10 cellular contexts compared by ENCODE assay signal in genomic region chr17:76079577-76080206, GRCh38. TPM values are rescaled to one million over a fixed set of nuclear protein-coding genes. Genes with fewer than 3 reads are reported as not detected.
DNase-seq lines count a peak whose midpoint lies in the region; ATAC-seq and TF ChIP-seq lines count a peak whose summit lies in the region.
"Had no signal": no experiment of that assay in that cellular context is flagged by ENCODE, and none has a peak within 500 bp of the region (broad histone marks: within the 10 kb centered on the region; RNA-seq: fewer than 3 reads in every experiment).

No MANE protein-coding gene starts in this region.

- peak overlapping the region; percentile 37 for H3K4me2 ChIP-seq in hepatocyte

- H4K20me1 ChIP-seq in hepatocyte (ENCODE audit: insufficient read depth, poor library complexity, severe bottlenecking): no peaks in the 10 kb centered on the region

- no peak overlapping the region for H3K27ac Mint-ChIP-seq in stimulated activated naive CD8-positive, alpha-beta T cell treated with anti-CD3 and anti-CD28 coated beads, Interleukin-15, amount 100 ng/mL, for 72 hours

- no peak for TF ChIP-seq CTCF in hepatocyte (IDR thresholded peaks at IDR 0.05; ENCODE audit: poor library complexity)

- 48% methylated on average over 13 of the region's 14 CpGs for WGBS in hepatocyte (ENCODE audit: low lambda C conversion rate, missing lambda C conversion rate)

- H3K9ac ChIP-seq in NT2/D1 (ENCODE audit: insufficient read length, low read depth): peak overlapping the region; percentile 79

- H3K4me1 Mint-ChIP-seq in stimulated activated naive CD8-positive, alpha-beta T cell treated with anti-CD3 and anti-CD28 coated beads, Interleukin-15, amount 100 ng/mL, for 72 hours: peaks cover 63% of the 10 kb centered on the region

- peaks cover 34% of the 10 kb centered on the region for H3K36me3 ChIP-seq in NT2/D1 (ENCODE audit: insufficient read depth, insufficient read length, low read length)
- H3K36me3 ChIP-seq in hepatocyte (replicated peaks; ENCODE audit: insufficient read depth, low read depth): no peaks in the 10 kb centered on the region

- peaks cover 50% of the 10 kb centered on the region for H3K27me3 Mint-ChIP-seq in stimulated activated naive CD8-positive, alpha-beta T cell treated with anti-CD3 and anti-CD28 coated beads, Interleukin-15, amount 100 ng/mL, for 72 hours

- H2AFZ ChIP-seq in hepatocyte: no peak overlapping the region

- no peaks in the 10 kb centered on the region for H3K9me3 ChIP-seq in NT2/D1 (ENCODE audit: insufficient read depth, low read length)
- H3K9me3 ChIP-seq in hepatocyte (ENCODE audit: low read depth): no peaks in the 10 kb centered on the region

- no peaks in the 10 kb centered on the region for H3K9me2 ChIP-seq in hepatocyte (replicated peaks; ENCODE audit: insufficient read depth)

- no peak for DNase-seq in stimulated activated naive CD8-positive, alpha-beta T cell treated with anti-CD3 and anti-CD28 coated beads, Interleukin-15, amount 100 ng/mL, for 72 hours
- no peak for DNase-seq in stimulated activated naive CD8-positive, alpha-beta T cell treated with anti-CD3 and anti-CD28 coated beads, Interleukin-15, Interleukin-2, amounts not matched to agents 100 U/mL and 50 U/mL, for 24 hours
- DNase-seq in NT2/D1 (ENCODE audit: low read depth, low spot score) (no peak), hepatocyte (ENCODE audit: low spot score) (no peak), HPDE6-E6E7 (ENCODE audit: extremely low spot score) (no peak), GOT3 (lab: John Stamatoyannopoulos, UW) (no peak), NCI-H1694 (lab: John Stamatoyannopoulos, UW) (no peak), middle frontal gyrus (ENCODE audit: extremely low spot score, low spot score) (no peak)

- peak; percentile 8 for ATAC-seq in stimulated activated naive CD8-positive, alpha-beta T cell treated with anti-CD3 and anti-CD28 coated beads, Interleukin-15, amount 100 ng/mL, for 72 hours
- no peak for ATAC-seq in stimulated activated naive CD8-positive, alpha-beta T cell treated with anti-CD3 and anti-CD28 coated beads, Interleukin-15, Interleukin-2, amounts not matched to agents 100 U/mL and 50 U/mL, for 24 hours

- H3K4me3 Mint-ChIP-seq in stimulated activated naive CD8-positive, alpha-beta T cell treated with anti-CD3 and anti-CD28 coated beads, Interleukin-15, amount 100 ng/mL, for 72 hours: no peak overlapping the region

- H3K27ac ChIP-seq in hepatocyte: no peak overlapping the region

- peak overlapping the region; percentile 10 for H3K4me3 ChIP-seq in NT2/D1 (ENCODE audit: insufficient read length, low read depth)
- no peak overlapping the region for H3K4me3 ChIP-seq in hepatocyte

- H3K27me3 ChIP-seq in NT2/D1 (ENCODE audit: insufficient read depth, insufficient read length) (peaks cover 26% of the 10 kb centered on the region), hepatocyte (peaks cover 56% of the 10 kb centered on the region)

- no peaks in the 10 kb centered on the region for H3K79me2 ChIP-seq in hepatocyte

- peaks cover 51% of the 10 kb centered on the region for H3K4me1 ChIP-seq in NT2/D1 (ENCODE audit: insufficient read depth, insufficient read length)
- peaks cover 15% of the 10 kb centered on the region for H3K4me1 ChIP-seq in hepatocyte (ENCODE audit: insufficient read depth)

- no peaks in the 10 kb centered on the region for H3K9me3 Mint-ChIP-seq in stimulated activated naive CD8-positive, alpha-beta T cell treated with anti-CD3 and anti-CD28 coated beads, Interleukin-15, amount 100 ng/mL, for 72 hours

RNA-seq across cellular contexts. Expression of gene ZACN, which starts 0.7 kb away (rescaled TPM):
- total RNA-seq in hepatocyte: 0.08 TPM in 1 of 2 replicates, not detected in the other
- 21.2 and 24.0 TPM in 2 replicates for polyA plus RNA-seq in hepatocyte

RNA-seq across cellular contexts. Expression of gene GALR2, which starts 5.1 kb away (rescaled TPM):
- 0.60 TPM in 1 of 2 replicates, not detected in the other for total RNA-seq in hepatocyte
- 0.24 TPM in 1 of 2 replicates, not detected in the other for polyA plus RNA-seq in hepatocyte
- total RNA-seq: NCI-H460 had no signal

RNA-seq across cellular contexts. Expression of gene SRP68, which starts 7.4 kb away (rescaled TPM):
- 41.2 and 44.1 TPM in 2 replicates for total RNA-seq in hepatocyte
- polyA plus RNA-seq in hepatocyte: 51.3 and 70.1 TPM in 2 replicates

RNA-seq across cellular contexts. Expression of gene EXOC7, which starts 23.9 kb away (rescaled TPM):
- total RNA-seq in hepatocyte: 92.9 and 94.7 TPM in 2 replicates
- polyA plus RNA-seq in hepatocyte: 95.6 and 111 TPM in 2 replicates

RNA-seq across cellular contexts. Expression of gene EVPL, which starts 52.6 kb away (rescaled TPM):
- total RNA-seq in hepatocyte: 0.48 and 2.7 TPM in 2 replicates
- 2.0 and 4.6 TPM in 2 replicates for polyA plus RNA-seq in hepatocyte
- total RNA-seq: astrocyte had no signal
